Comparison of ENCODE assay signal across 4 cellular contexts in genomic region chr14:103047453-103047852, GRCh38. TPM values are rescaled to one million over a fixed set of nuclear protein-coding genes. Genes with fewer than 3 reads are reported as not detected.
"Had no signal": no experiment of that assay in that cellular context is flagged by ENCODE, and none has a peak within 500 bp of the region (broad histone marks: within the 10 kb centered on the region; RNA-seq: fewer than 3 reads in every experiment).

No MANE protein-coding gene starts in this region.

RNA-seq across cellular contexts. Expression of gene LBHD2, which starts 36.6 kb away (rescaled TPM):
- total RNA-seq: LHCN-M2, M059J, MCF 10A, NCI-H460 had no signal

RNA-seq across cellular contexts. Expression of gene EXOC3L4, which starts 47.1 kb away (rescaled TPM):
- total RNA-seq: M059J, MCF 10A had no signal
